ENCODE assay signal across 15 cellular contexts in genomic region chr1:160656737-160657476, GRCh38. TPM values are rescaled to one million over a fixed set of nuclear protein-coding genes. Genes with fewer than 3 reads are reported as not detected.
DNase-seq lines count a peak whose midpoint lies in the region; ATAC-seq lines count a peak whose summit lies in the region.
"Had no signal": no experiment of that assay in that cellular context is flagged by ENCODE, and none has a peak within 500 bp of the region (broad histone marks: within the 10 kb centered on the region; RNA-seq: fewer than 3 reads in every experiment).

No MANE protein-coding gene starts in this region.

- H3K27me3 Mint-ChIP-seq in activated T-cell treated with anti-CD3 and anti-CD28 coated beads, Interleukin-2, amount 50 U/mL, for 4 hours (ENCODE audit: low read depth) = no peaks in the 10 kb centered on the region
- H3K27me3 Mint-ChIP-seq in activated T-helper 1 cell treated with anti-CD3 and anti-CD28 coated beads, Interleukin-12 subunit alpha, Interleukin-12 subunit beta, Interleukin-2, Interleukin-4 antibody, amounts not matched to agents 30 ng/mL and 10 ng/mL and 1 ng/mL, durations not matched to agents 14 hours and 24 hours and 36 hours (ENCODE audit: insufficient read depth) = no peaks in the 10 kb centered on the region
- no peaks in the 10 kb centered on the region for H3K27me3 Mint-ChIP-seq in naive thymus-derived CD8-positive, alpha-beta T cell
- H3K27me3 Mint-ChIP-seq: progenitor cell of endocrine pancreas had no signal

- peak overlapping the region; percentile 74 for H3K27ac Mint-ChIP-seq in activated T-helper 1 cell treated with anti-CD3 and anti-CD28 coated beads, Interleukin-12 subunit alpha, Interleukin-12 subunit beta, Interleukin-2, Interleukin-4 antibody, amounts not matched to agents 30 ng/mL and 10 ng/mL and 1 ng/mL, durations not matched to agents 14 hours and 24 hours and 36 hours
- peak overlapping the region in 6 of 10 donors; percentile 17 to 87 (median 30) for H3K27ac Mint-ChIP-seq in naive thymus-derived CD8-positive, alpha-beta T cell
- H3K27ac Mint-ChIP-seq: progenitor cell of endocrine pancreas had no signal

- H3K36me3 Mint-ChIP-seq in activated T-cell treated with anti-CD3 and anti-CD28 coated beads, Interleukin-2, amount 50 U/mL, for 4 hours (ENCODE audit: insufficient read depth) = peaks cover under 1% of the 10 kb centered on the region
- peaks cover 15% of the 10 kb centered on the region for H3K36me3 Mint-ChIP-seq in activated T-helper 1 cell treated with anti-CD3 and anti-CD28 coated beads, Interleukin-12 subunit alpha, Interleukin-12 subunit beta, Interleukin-2, Interleukin-4 antibody, amounts not matched to agents 30 ng/mL and 10 ng/mL and 1 ng/mL, durations not matched to agents 14 hours and 24 hours and 36 hours (ENCODE audit: low read depth)
- peaks cover 0 to 3% (median 0%) of the 10 kb centered on the region in 3 donors for H3K36me3 Mint-ChIP-seq in naive thymus-derived CD8-positive, alpha-beta T cell

- POLR2A ChIA-PET in naive thymus-derived CD8-positive, alpha-beta T cell (lab: Charles Lee) = interaction anchor here (0.7 to 1.0 kb wide), 3 partner anchors 25 to 55 kb away, joined by 4 to 9 read pairs (median 6); partner anchors contain the start of gene CD48

- H3K4me1 Mint-ChIP-seq in activated T-cell treated with anti-CD3 and anti-CD28 coated beads, Interleukin-2, amount 50 U/mL, for 4 hours (ENCODE audit: low read depth) = peaks cover 52% of the 10 kb centered on the region
- H3K4me1 Mint-ChIP-seq in activated T-helper 1 cell treated with anti-CD3 and anti-CD28 coated beads, Interleukin-12 subunit alpha, Interleukin-12 subunit beta, Interleukin-2, Interleukin-4 antibody, amounts not matched to agents 30 ng/mL and 10 ng/mL and 1 ng/mL, durations not matched to agents 14 hours and 24 hours and 36 hours (ENCODE audit: low read depth) = peaks cover 75% of the 10 kb centered on the region
- H3K4me1 Mint-ChIP-seq in naive thymus-derived CD8-positive, alpha-beta T cell = peaks cover 37 to 68% (median 60%) of the 10 kb centered on the region in 4 donors

- H3K9me3 Mint-ChIP-seq in activated T-cell treated with anti-CD3 and anti-CD28 coated beads, Interleukin-2, amount 50 U/mL, for 4 hours = peaks cover 4% of the 10 kb centered on the region
- H3K9me3 Mint-ChIP-seq in activated T-helper 1 cell treated with anti-CD3 and anti-CD28 coated beads, Interleukin-12 subunit alpha, Interleukin-12 subunit beta, Interleukin-2, Interleukin-4 antibody, amounts not matched to agents 30 ng/mL and 10 ng/mL and 1 ng/mL, durations not matched to agents 14 hours and 24 hours and 36 hours = peaks cover 19% of the 10 kb centered on the region
- peaks cover 0 to 4% (median 0%) of the 10 kb centered on the region in 9 donors for H3K9me3 Mint-ChIP-seq in naive thymus-derived CD8-positive, alpha-beta T cell

- peak; percentile 65 to 66 for ATAC-seq in activated T-cell treated with anti-CD3 and anti-CD28 coated beads, Interleukin-2, amount 50 U/mL, for 4 hours
- peak; percentile 51 for ATAC-seq in HG03066 (IDR thresholded peaks at IDR 0.05; ENCODE audit: low read depth, unreplicated experiment)
- no peak for ATAC-seq in naive thymus-derived CD8-positive, alpha-beta T cell
- ATAC-seq in HG03039 (IDR thresholded peaks at IDR 0.05; ENCODE audit: unreplicated experiment) = no peak
- ATAC-seq in GM19463 (IDR thresholded peaks at IDR 0.05; ENCODE audit: unreplicated experiment) = no peak
- ATAC-seq: left colon had no signal

- H3K4me3 Mint-ChIP-seq in activated T-cell treated with anti-CD3 and anti-CD28 coated beads, Interleukin-2, amount 50 U/mL, for 4 hours = no peak overlapping the region
- peak overlapping the region; percentile 9 for H3K4me3 Mint-ChIP-seq in activated T-helper 1 cell treated with anti-CD3 and anti-CD28 coated beads, Interleukin-12 subunit alpha, Interleukin-12 subunit beta, Interleukin-2, Interleukin-4 antibody, amounts not matched to agents 30 ng/mL and 10 ng/mL and 1 ng/mL, durations not matched to agents 14 hours and 24 hours and 36 hours
- H3K4me3 Mint-ChIP-seq in naive thymus-derived CD8-positive, alpha-beta T cell = peak overlapping the region in 3 of 10 donors; percentile 8 to 54 (median 24)

- DNase-seq in activated T-cell treated with anti-CD3 and anti-CD28 coated beads, Interleukin-2, amount 50 U/mL, for 4 hours = no peak
- no peak for DNase-seq in activated T-cell treated with anti-CD3 and anti-CD28 coated beads, Interleukin-2, amount 50 U/mL, for 48 hours
- DNase-seq in activated T-helper 1 cell treated with anti-CD3 and anti-CD28 coated beads, Interleukin-12 subunit alpha, Interleukin-12 subunit beta, Interleukin-2, Interleukin-4 antibody, amounts not matched to agents 30 ng/mL and 10 ng/mL and 1 ng/mL, durations not matched to agents 14 hours and 24 hours and 36 hours (ENCODE audit: low spot score) = no peak
- DNase-seq in naive thymus-derived CD8-positive, alpha-beta T cell = no peak
- DNase-seq in A172 (ENCODE audit: low spot score) = no peak
- DNase-seq: anterior cingulate cortex, GOT3, hippocampal formation, left colon, NCI-H69, T1000 had no signal

- intact Hi-C loops in activated T-helper 1 cell treated with anti-CD3 and anti-CD28 coated beads, Interleukin-12 subunit alpha, Interleukin-12 subunit beta, Interleukin-2, Interleukin-4 antibody, amounts not matched to agents 30 ng/mL and 10 ng/mL and 1 ng/mL, durations not matched to agents 14 hours and 24 hours and 36 hours (cut with micrococcal nuclease) = loop anchor here (1.0 kb wide), 1 partner anchor 10 kb away; the partner anchor contains the start of gene SLAMF1

RNA-seq across cellular contexts. Expression of gene SLAMF1, which starts 10.1 kb away (rescaled TPM):
- total RNA-seq in activated T-cell treated with anti-CD3 and anti-CD28 coated beads, Interleukin-2, amount 50 U/mL, for 4 hours = 100 to 1,000 TPM in 1 of 3 donors, 10 to 100 TPM in 2; 69.2 to 138 (median 96.6) TPM
- 118 TPM in 2 replicates for total RNA-seq in activated T-helper 1 cell treated with anti-CD3 and anti-CD28 coated beads, Interleukin-12 subunit alpha, Interleukin-12 subunit beta, Interleukin-2, Interleukin-4 antibody, amounts not matched to agents 30 ng/mL and 10 ng/mL and 1 ng/mL, durations not matched to agents 14 hours and 24 hours and 36 hours
- total RNA-seq in naive thymus-derived CD8-positive, alpha-beta T cell = 10 to 100 TPM in 1 of 2 experiments, 1 to 10 TPM in 1; 9.8 to 11.1 TPM
- 1 to 10 TPM; 1.7 to 3.9 (median 3.7) TPM for polyA plus RNA-seq in naive thymus-derived CD8-positive, alpha-beta T cell
- 0.07 and 1.1 TPM in 2 replicates for total RNA-seq in A172 (2014; rRNA removed; shearing (Covaris generic))
- total RNA-seq: progenitor cell of endocrine pancreas had no signal

RNA-seq across cellular contexts. Expression of gene CD48, which starts 54.7 kb away (rescaled TPM):
- total RNA-seq in activated T-cell treated with anti-CD3 and anti-CD28 coated beads, Interleukin-2, amount 50 U/mL, for 4 hours = 100 to 1,000 TPM; 313 to 347 (median 336) TPM
- total RNA-seq in activated T-helper 1 cell treated with anti-CD3 and anti-CD28 coated beads, Interleukin-12 subunit alpha, Interleukin-12 subunit beta, Interleukin-2, Interleukin-4 antibody, amounts not matched to agents 30 ng/mL and 10 ng/mL and 1 ng/mL, durations not matched to agents 14 hours and 24 hours and 36 hours = 219 and 222 TPM in 2 replicates
- total RNA-seq in naive thymus-derived CD8-positive, alpha-beta T cell = 100 to 1,000 TPM; 272 to 276 TPM
- polyA plus RNA-seq in naive thymus-derived CD8-positive, alpha-beta T cell = 100 to 1,000 TPM; 186 to 213 (median 200) TPM
- total RNA-seq in A172 (2014; rRNA removed; shearing (Covaris generic)) = not detected in 2 replicates
- total RNA-seq: progenitor cell of endocrine pancreas had no signal

Comparison
In these comparisons a context has a peak if more than half of its experiments do, and no peak if none do; other contexts are left out.
1. ATAC-seq: peak in activated T-cell treated with anti-CD3 and anti-CD28 coated beads, Interleukin-2, amount 50 U/mL, for 4 hours (2 of 2) and HG03066 (single experiment); none in naive thymus-derived CD8-positive, alpha-beta T cell (0 of 2), HG03039 (single experiment) and GM19463 (single experiment).
2. RNA of gene CD48, which starts 54.7 kb away (total RNA-seq): 313 to 347 TPM in activated T-cell treated with anti-CD3 and anti-CD28 coated beads, Interleukin-2, amount 50 U/mL, for 4 hours, 272 to 276 TPM in naive thymus-derived CD8-positive, alpha-beta T cell and 219 to 222 TPM in activated T-helper 1 cell treated with anti-CD3 and anti-CD28 coated beads, Interleukin-12 subunit alpha, Interleukin-12 subunit beta, Interleukin-2, Interleukin-4 antibody, amounts not matched to agents 30 ng/mL and 10 ng/mL and 1 ng/mL, durations not matched to agents 14 hours and 24 hours and 36 hours; not detected in A172; every median in the first group is over 100 times any median in the second.